15 cellular contexts compared by ENCODE assay signal in genomic region chr9:94901019-94901363, GRCh38.
DNase-seq lines count a peak whose midpoint lies in the region; ATAC-seq, FAIRE-seq and TF ChIP-seq lines count a peak whose summit lies in the region.
"Had no signal": no experiment of that assay in that cellular context is flagged by ENCODE, and none has a peak within 500 bp of the region (broad histone marks: within the 10 kb centered on the region; RNA-seq: fewer than 3 reads in every experiment).

No MANE protein-coding gene starts in this region.

- FAIRE-seq in A549 (lab: Jason Lieb, UNC) = no peak

- peak overlapping the region; percentile 89 for H3K4me2 ChIP-seq in A549

- 0 out of 5 replicates have a peak, but pooled peaks of 1 of the 2 experiments have one; percentile 0 for TF ChIP-seq EP300 in A549 (IDR thresholded peaks at IDR 0.05)

- H3K27ac ChIP-seq in A549 = peak overlapping the region; percentile 97 to 99
- H3K27ac ChIP-seq in foreskin keratinocyte = peak overlapping the region; percentile 17
- H3K27ac ChIP-seq in gastrocnemius medialis = peak overlapping the region; percentile 33 to 73 (median 50)

- TF ChIP-seq POLR2A in A549 (IDR thresholded peaks at IDR 0.05; ENCODE audit: low read length) (no peak), gastrocnemius medialis (IDR thresholded peaks at IDR 0.05) (no peak)

- H3K9me3 ChIP-seq in A549 = no peaks in the 10 kb centered on the region
- no peaks in the 10 kb centered on the region for H3K9me3 ChIP-seq in gastrocnemius medialis
- H3K9me3 ChIP-seq: prostate gland had no signal

- H3K36me3 ChIP-seq in gastrocnemius medialis = no peaks in the 10 kb centered on the region
- H3K36me3 ChIP-seq: prostate gland had no signal

- intact Hi-C loops in gastrocnemius medialis (cut with DNase I; ENCODE audit: low total_unique reads) = no loop called here

- no peaks in the 10 kb centered on the region for H3K27me3 Mint-ChIP-seq in activated CD4-positive, alpha-beta memory T cell treated with anti-CD3 and anti-CD28 coated beads, Interleukin-2, amount 10 ng/mL, durations not matched to agents 7 days and 5 days
- H3K27me3 Mint-ChIP-seq: type B pancreatic cell had no signal

- in situ Hi-C loops in gastrocnemius medialis (cut with MboI; ENCODE audit: low sequenced_read_pairs in 4 of 4) = no loop called here

- no peak for DNase-seq in A549 (ENCODE audit: low read depth in 1 of 2, low spot score in 1 of 2)
- no peak for DNase-seq in activated CD4-positive, alpha-beta memory T cell treated with anti-CD3 and anti-CD28 coated beads, Interleukin-2, amount 10 ng/mL, durations not matched to agents 7 days and 5 days
- no peak for DNase-seq in foreskin keratinocyte
- DNase-seq in gastrocnemius medialis = no peak
- no peak for DNase-seq in C1 segment of cervical spinal cord (lab: John Stamatoyannopoulos, UW)
- DNase-seq in NCI-H2029 (lab: John Stamatoyannopoulos, UW) = no peak
- no peak for DNase-seq in stimulated activated CD4-positive, alpha-beta T cell treated with anti-CD3 and anti-CD28 coated beads, Interleukin-4, amount 100 ng/mL, for 1 hour
- DNase-seq in cerebellar nuclear complex (lab: John Stamatoyannopoulos, UW) = no peak
- DNase-seq: activated gamma-delta T cell treated with Interleukin-2 at 50 U/mL for 16 hours, glutamatergic neuron, NCI-H1105 treated with DMSO at 0.1 percent for 48 hours, NCI-H510A, SHP77 treated with DMSO at 0.1 percent for 48 hours had no signal

- POLR2A ChIA-PET in A549 (lab: Yijun Ruan, JAX) = interaction anchor here (1.0 to 4.0 kb wide), 10 partner anchors 8 to 175 kb away, joined by 3 to 17 read pairs (median 5); partner anchors contain the start of gene AOPEP
- POLR2A ChIA-PET in activated CD4-positive, alpha-beta memory T cell treated with anti-CD3 and anti-CD28 coated beads, Interleukin-2, amount 10 ng/mL, durations not matched to agents 7 days and 5 days (lab: Charles Lee) = interaction anchor here (1.4 to 1.6 kb wide), 2 partner anchors 20 to 97 kb away, joined by 4 read pairs; no protein-coding TSS in a partner anchor

- CTCF ChIA-PET in A549 (lab: Yijun Ruan, JAX) = interaction anchor here (0.9 to 7.8 kb wide), 8 partner anchors 10 to 220 kb away, joined by 3 to 48 read pairs (median 4); no protein-coding TSS in a partner anchor
- CTCF ChIA-PET in activated CD4-positive, alpha-beta memory T cell treated with anti-CD3 and anti-CD28 coated beads, Interleukin-2, amount 10 ng/mL, durations not matched to agents 7 days and 5 days (lab: Charles Lee) = no interaction called here

- TF ChIP-seq RAD21 in A549 (conservative IDR thresholded peaks at IDR 0.05 in 1 of 2, IDR thresholded peaks at IDR 0.05 in 1 of 2) = no peak

- peaks cover 90% of the 10 kb centered on the region for H3K4me1 ChIP-seq in A549
- H3K4me1 ChIP-seq in foreskin keratinocyte = peaks cover 21% of the 10 kb centered on the region
- peaks cover 11 to 18% of the 10 kb centered on the region in 2 donors for H3K4me1 ChIP-seq in gastrocnemius medialis
- H3K4me1 ChIP-seq: prostate gland had no signal

- TF ChIP-seq CTCF in A549 (IDR thresholded peaks at IDR 0.05) (no peak), foreskin keratinocyte (conservative IDR thresholded peaks at IDR 0.05) (no peak), gastrocnemius medialis (IDR thresholded peaks at IDR 0.05 in 4 of 5, conservative IDR thresholded peaks at IDR 0.05 in 1 of 5) (no peak)

- H3K4me3 Mint-ChIP-seq in activated CD4-positive, alpha-beta memory T cell treated with anti-CD3 and anti-CD28 coated beads, Interleukin-2, amount 10 ng/mL, durations not matched to agents 7 days and 5 days = no peak overlapping the region
- H3K4me3 Mint-ChIP-seq: type B pancreatic cell had no signal

- no peaks in the 10 kb centered on the region for H3K9me3 Mint-ChIP-seq in activated CD4-positive, alpha-beta memory T cell treated with anti-CD3 and anti-CD28 coated beads, Interleukin-2, amount 10 ng/mL, durations not matched to agents 7 days and 5 days
- H3K9me3 Mint-ChIP-seq: type B pancreatic cell had no signal

- peaks cover 37% of the 10 kb centered on the region for H3K4me1 Mint-ChIP-seq in activated CD4-positive, alpha-beta memory T cell treated with anti-CD3 and anti-CD28 coated beads, Interleukin-2, amount 10 ng/mL, durations not matched to agents 7 days and 5 days

- peak in 1 of 2 experiments; percentile 5; a peak in 3 of 6 replicates for ATAC-seq in A549
- ATAC-seq in foreskin keratinocyte = no peak
- peak in 1 of 2 donors; percentile 21 for ATAC-seq in gastrocnemius medialis

- peak overlapping the region; percentile 78 for H3K27ac Mint-ChIP-seq in activated CD4-positive, alpha-beta memory T cell treated with anti-CD3 and anti-CD28 coated beads, Interleukin-2, amount 10 ng/mL, durations not matched to agents 7 days and 5 days
- H3K27ac Mint-ChIP-seq: type B pancreatic cell had no signal

- H3K27me3 ChIP-seq in foreskin keratinocyte (no peaks in the 10 kb centered on the region), gastrocnemius medialis (no peaks in the 10 kb centered on the region)

- WGBS in A549 (ENCODE audit: missing lambda C conversion rate) = 0% methylated on average over 4 of the region's 4 CpGs

- no peaks in the 10 kb centered on the region for H3K36me3 Mint-ChIP-seq in activated CD4-positive, alpha-beta memory T cell treated with anti-CD3 and anti-CD28 coated beads, Interleukin-2, amount 10 ng/mL, durations not matched to agents 7 days and 5 days (ENCODE audit: low read depth)

- peak overlapping the region; percentile 24 for H3K4me3 ChIP-seq in A549
- H3K4me3 ChIP-seq in gastrocnemius medialis = no peak overlapping the region
- H3K4me3 ChIP-seq: prostate gland had no signal

TF ChIP-seq in A549, 52 proteins besides CTCF, POLR2A, EP300 and RAD21 (continues in another document):
- TF ChIP-seq KDM5A (IDR thresholded peaks at IDR 0.05) (no peak), ZNF302 (CRISPR knock-in tag; IDR thresholded peaks at IDR 0.05) (no peak), ESRRA (IDR thresholded peaks at IDR 0.05; ENCODE audit: borderline replicate concordance, low read length) (no peak), SMC3 (IDR thresholded peaks at IDR 0.05) (no peak; the same call in 2 of the 3 replicates), REST (IDR thresholded peaks at IDR 0.05) (no peak), BHLHE40 (IDR thresholded peaks at IDR 0.05; ENCODE audit: low read depth, low read length) (no peak), MAFK (IDR thresholded peaks at IDR 0.05; ENCODE audit: partially characterized antibody) (no peak), NFE2L2 (conservative IDR thresholded peaks at IDR 0.05; ENCODE audit: low read length) (no peak), CHD4 (IDR thresholded peaks at IDR 0.05; ENCODE audit: borderline replicate concordance) (no peak), HOXB13 (CRISPR knock-in tag; IDR thresholded peaks at IDR 0.05; ENCODE audit: low read depth) (no peak), CBX2 (IDR thresholded peaks at IDR 0.05; ENCODE audit: borderline replicate concordance, low read depth) (no peak), RFX5 (IDR thresholded peaks at IDR 0.05) (no peak), HOXA7 (CRISPR knock-in tag; IDR thresholded peaks at IDR 0.05) (0 out of 2 replicates have a peak, but pooled peaks have one; percentile 42), PHF8 (IDR thresholded peaks at IDR 0.05; ENCODE audit: borderline replicate concordance, low read depth) (no peak), ELK1 (IDR thresholded peaks at IDR 0.05; ENCODE audit: low read depth, low read length) (no peak), TP53 (CRISPR knock-in tag; IDR thresholded peaks at IDR 0.05) (no peak), BCL3 (IDR thresholded peaks at IDR 0.05) (no peak), HDAC2 (IDR thresholded peaks at IDR 0.05) (no peak)

Comparison
In these comparisons a context has a peak if more than half of its experiments do, and no peak if none do; other contexts are left out.
1. H3K27ac ChIP-seq: peak in every context shown above with its lines; median percentile 98 in A549; 50 in gastrocnemius medialis; 17 in foreskin keratinocyte.